In genomic region chr1:31562707-31563360, GRCh38 we compare ENCODE assay signal across 12 cellular contexts. TPM values are rescaled to one million over a fixed set of nuclear protein-coding genes. Genes with fewer than 3 reads are reported as not detected.
DNase-seq lines count a peak whose midpoint lies in the region; ATAC-seq, FAIRE-seq and TF ChIP-seq lines count a peak whose summit lies in the region.
"Had no signal": no experiment of that assay in that cellular context is flagged by ENCODE, and none has a peak within 500 bp of the region (broad histone marks: within the 10 kb centered on the region; RNA-seq: fewer than 3 reads in every experiment).

No MANE protein-coding gene starts in this region.

- no peak overlapping the region for H3K27ac Mint-ChIP-seq in activated T-helper 17 cell treated with anti-CD3 and anti-CD28 coated beads, Interleukin-2, amount 50 U/mL, for 72 hours

- no peak overlapping the region for H3K27ac ChIP-seq in HepG2 (ENCODE audit: extremely low read length, insufficient read depth, low read length)
- no peak overlapping the region for H3K27ac ChIP-seq in right lobe of liver
- H3K27ac ChIP-seq in VCaP = peak overlapping the region; percentile 49

- H3K36me3 Mint-ChIP-seq in activated T-helper 17 cell treated with anti-CD3 and anti-CD28 coated beads, Interleukin-2, amount 50 U/mL, for 72 hours (ENCODE audit: low read depth) = no peaks in the 10 kb centered on the region

- CTCF ChIA-PET in HepG2 (lab: Yijun Ruan, JAX; ENCODE audit: low intra/inter-chr PET ratio, low total read pairs) = interaction anchor here (6.1 kb wide), 1 partner anchor 30 kb away, joined by 106 read pairs; no protein-coding TSS in a partner anchor

- no TSS peak for BruUV-seq in HepG2 (replicated peaks; lab: Mats Ljungman, UMichigan)

- H3K4me2 ChIP-seq in HepG2 (ENCODE audit: low read depth, low read length) = peak overlapping the region; percentile 18

- peaks cover 41% of the 10 kb centered on the region for H3K27me3 Mint-ChIP-seq in activated T-helper 17 cell treated with anti-CD3 and anti-CD28 coated beads, Interleukin-2, amount 50 U/mL, for 72 hours

- TF ChIP-seq CTCF in HepG2 (CRISPR knock-in tag; IDR thresholded peaks at IDR 0.05) (no peak), right lobe of liver (IDR thresholded peaks at IDR 0.05) (no peak), VCaP (conservative IDR thresholded peaks at IDR 0.05) (no peak)

- no peaks in the 10 kb centered on the region for H3K36me3 ChIP-seq in HepG2 (replicated peaks in 1 of 2; ENCODE audit: control insufficient read depth in 1 of 2, insufficient read depth in 2 of 2, low read length in 2 of 2)
- H3K36me3 ChIP-seq in right lobe of liver = no peaks in the 10 kb centered on the region

- in situ Hi-C loops in HepG2 (cut with HindIII; ENCODE audit: extremely low pct_ligation_motif_present, low pct_unique_long_range_greater_than_20kb) = loop anchor here (5.0 kb wide), 1 partner anchor 34 kb away; no protein-coding TSS in a partner anchor

- H3K9me3 ChIP-seq in HepG2 (ENCODE audit: low read length) = no peaks in the 10 kb centered on the region
- no peaks in the 10 kb centered on the region for H3K9me3 ChIP-seq in right lobe of liver

- intact Hi-C loops in HepG2 (cut with micrococcal nuclease; ENCODE audit: unreplicated experiment) = no loop called here
- intact Hi-C loops in right lobe of liver (cut with DNase I) = no loop called here

- no peak overlapping the region for H3K4me3 ChIP-seq in HepG2 (replicated peaks in 1 of 3; ENCODE audit: insufficient read depth in 1 of 3, low read depth in 2 of 3, low read length in 3 of 3)
- H3K4me3 ChIP-seq in right lobe of liver = no peak overlapping the region

- no peak overlapping the region for H3K4me3 Mint-ChIP-seq in activated T-helper 17 cell treated with anti-CD3 and anti-CD28 coated beads, Interleukin-2, amount 50 U/mL, for 72 hours

- TF ChIP-seq EP300 in HepG2 (IDR thresholded peaks at IDR 0.05; ENCODE audit: low read depth in 2 of 2, low read length in 2 of 2) = no peak
- no peak for TF ChIP-seq EP300 in HepG2 (CRISPR knock-in tag; IDR thresholded peaks at IDR 0.05; ENCODE audit: borderline replicate concordance)

- WGBS in HepG2 (ENCODE audit: low lambda C conversion rate) = 0% methylated on average over 3 of the region's 3 CpGs
- WGBS in right lobe of liver (ENCODE audit: insufficient coverage, low coverage, low lambda C conversion rate, missing lambda C conversion rate) = 25% methylated on average over 3 of the region's 3 CpGs

- no peak for DNase-seq in HepG2 (ENCODE audit: low spot score)
- DNase-seq in right lobe of liver = no peak
- peak; percentile 61 for DNase-seq in iris pigment epithelial cell (ENCODE audit: low read depth)
- no peak for DNase-seq in NCI-H128 (lab: John Stamatoyannopoulos, UW; ENCODE audit: unreplicated experiment)
- DNase-seq: NCI-H2107 had no signal

- H3K9ac ChIP-seq in HepG2 (ENCODE audit: insufficient read depth, low read depth, low read length) = no peak overlapping the region

- H3K4me1 Mint-ChIP-seq in activated T-helper 17 cell treated with anti-CD3 and anti-CD28 coated beads, Interleukin-2, amount 50 U/mL, for 72 hours = no peaks in the 10 kb centered on the region

- POLR2A ChIA-PET in HepG2 (lab: Yijun Ruan, JAX) = interaction anchor here (1.4 kb wide), 1 partner anchor 32 kb away, joined by 3 read pairs; no protein-coding TSS in a partner anchor

- TF ChIP-seq POLR2A in HepG2 (IDR thresholded peaks at IDR 0.05; ENCODE audit: insufficient read depth in 1 of 2, low read depth in 2 of 2, low read length in 2 of 2) = no peak
- no peak for TF ChIP-seq POLR2A in right lobe of liver (IDR thresholded peaks at IDR 0.05)

- peaks cover 3% of the 10 kb centered on the region for H3K9me3 Mint-ChIP-seq in activated T-helper 17 cell treated with anti-CD3 and anti-CD28 coated beads, Interleukin-2, amount 50 U/mL, for 72 hours

- H3K4me1 ChIP-seq in HepG2 (ENCODE audit: insufficient read depth, low read length) (peaks cover 39% of the 10 kb centered on the region), right lobe of liver (no peaks in the 10 kb centered on the region)

- H2AFZ ChIP-seq in HepG2 (ENCODE audit: low read length) = no peak overlapping the region

- no peaks in the 10 kb centered on the region for H3K79me2 ChIP-seq in HepG2 (ENCODE audit: insufficient read depth, low read length)

- H3K27me3 ChIP-seq in HepG2 (ENCODE audit: control insufficient read depth in 1 of 2, insufficient read depth in 2 of 2, low read length in 2 of 2) = no peaks in the 10 kb centered on the region
- no peaks in the 10 kb centered on the region for H3K27me3 ChIP-seq in right lobe of liver

- FAIRE-seq in HepG2 (lab: Jason Lieb, UNC) = no peak
- FAIRE-seq: D721Med had no signal

- no peaks in the 10 kb centered on the region for H4K20me1 ChIP-seq in HepG2 (ENCODE audit: insufficient read depth, low read length)

- ATAC-seq in HepG2 = peak; percentile 36; the same call in 2 of the 3 replicates
- ATAC-seq in right lobe of liver = no peak
- ATAC-seq in activated T-helper 17 cell treated with anti-CD3 and anti-CD28 coated beads, Interleukin-2, amount 50 U/mL, for 72 hours (replicated peaks) = no peak
- no peak for ATAC-seq in HG02763 (IDR thresholded peaks at IDR 0.05; ENCODE audit: unreplicated experiment)
- ATAC-seq in GM18867 (IDR thresholded peaks at IDR 0.05; ENCODE audit: unreplicated experiment) = no peak

- TF ChIP-seq RAD21 in HepG2 (CRISPR knock-in tag; IDR thresholded peaks at IDR 0.05) = no peak

TF ChIP-seq in HepG2, 621 proteins besides CTCF, POLR2A, EP300 and RAD21 (continues in another document):
- no peak for TF ChIP-seq ZNF547 (CRISPR knock-in tag; IDR thresholded peaks at IDR 0.05)
- no peak for TF ChIP-seq ZNF691 (CRISPR knock-in tag; IDR thresholded peaks at IDR 0.05; ENCODE audit: borderline replicate concordance, low read depth)
- no peak for TF ChIP-seq JUN (CRISPR knock-in tag; IDR thresholded peaks at IDR 0.05)

RNA-seq across cellular contexts. Expression of gene TINAGL1, which starts 13.5 kb away (rescaled TPM):
- total RNA-seq in HepG2 (2016; rRNA removed; fragmentation: Illumina TruSeq; extraction: Trizol) (10.5 and 24.7 TPM in 2 replicates), right lobe of liver (10 to 100 TPM; 10.1 to 40.4 (median 30.2) TPM)
- 13.7 and 15.2 TPM in 2 replicates for total RNA-seq in HepG2 (2016; cell fraction: cytosol; rRNA removed; fragmentation: Illumina TruSeq; extraction: Trizol; ENCODE audit: low read depth)
- 9.6 and 28.4 TPM in 2 replicates for total RNA-seq in HepG2 (2016; cell fraction: insoluble cytoplasmic fraction; rRNA removed; fragmentation: Illumina TruSeq; extraction: Trizol)
- 21.8 and 22.0 TPM in 2 replicates for total RNA-seq in HepG2 (2016; cell fraction: membrane; rRNA removed; fragmentation: Illumina TruSeq; extraction: Trizol)
- total RNA-seq in HepG2 (2016; cell fraction: nucleus; rRNA removed; fragmentation: Illumina TruSeq; extraction: Trizol) = 24.5 and 28.2 TPM in 2 replicates
- 76.8 and 139 TPM in 2 replicates for polyA plus RNA-seq in HepG2 (2011; rRNA removed)
- polyA plus RNA-seq in HepG2 (2011; cell fraction: cytosol; rRNA removed) = 62.4 and 79.7 TPM in 2 replicates
- polyA plus RNA-seq in HepG2 (2011; cell fraction: nucleus; rRNA removed) = 185 and 206 TPM in 2 replicates
- polyA plus RNA-seq in HepG2 (2012) = 42.8 and 47.0 TPM in 2 replicates
- 5.5 and 6.8 TPM in 2 replicates for polyA plus RNA-seq in HepG2 (2016; cell fraction: cytosol; fragmentation: Illumina TruSeq; extraction: Trizol; ENCODE audit: low read depth)
- 8.8 and 11.1 TPM in 2 replicates for polyA plus RNA-seq in HepG2 (2016; cell fraction: insoluble cytoplasmic fraction; fragmentation: Illumina TruSeq; extraction: Trizol; ENCODE audit: low read depth)
- 10.6 and 11.6 TPM in 2 replicates for polyA plus RNA-seq in HepG2 (2016; cell fraction: membrane; fragmentation: Illumina TruSeq; extraction: Trizol; ENCODE audit: low read depth)
- polyA plus RNA-seq in HepG2 (2016; cell fraction: nucleus; fragmentation: Illumina TruSeq; extraction: Trizol; ENCODE audit: insufficient read depth, low read depth) = 48.2 and 51.2 TPM in 2 replicates
- 13.3 and 101 TPM in 2 replicates for polyA minus RNA-seq in HepG2 (2011; rRNA and poly(A)+ RNA removed; ENCODE audit: low replicate concordance)
- 27.7 and 32.7 TPM in 2 replicates for polyA minus RNA-seq in HepG2 (2011; cell fraction: cytosol; rRNA and poly(A)+ RNA removed)
- polyA minus RNA-seq in HepG2 (2011; cell fraction: nucleus; rRNA and poly(A)+ RNA removed) = 24.6 and 37.8 TPM in 2 replicates
- total RNA-seq in activated T-helper 17 cell treated with anti-CD3 and anti-CD28 coated beads, Interleukin-2, amount 50 U/mL, for 72 hours = not detected
- total RNA-seq: A673 had no signal

RNA-seq across cellular contexts. Expression of gene HCRTR1, which starts 54.7 kb away (rescaled TPM):
- not detected in 2 replicates for total RNA-seq in HepG2 (2016; rRNA removed; fragmentation: Illumina TruSeq; extraction: Trizol)
- total RNA-seq in HepG2 (2016; cell fraction: cytosol; rRNA removed; fragmentation: Illumina TruSeq; extraction: Trizol; ENCODE audit: low read depth) = not detected in 2 replicates
- not detected in 2 replicates for total RNA-seq in HepG2 (2016; cell fraction: insoluble cytoplasmic fraction; rRNA removed; fragmentation: Illumina TruSeq; extraction: Trizol)
- total RNA-seq in HepG2 (2016; cell fraction: membrane; rRNA removed; fragmentation: Illumina TruSeq; extraction: Trizol) = not detected in 2 replicates
- not detected in 2 replicates for total RNA-seq in HepG2 (2016; cell fraction: nucleus; rRNA removed; fragmentation: Illumina TruSeq; extraction: Trizol)
- 0.05 TPM in 1 of 2 replicates, not detected in the other for polyA plus RNA-seq in HepG2 (2011; rRNA removed)
- 0.03 TPM in 1 of 2 replicates, not detected in the other for polyA plus RNA-seq in HepG2 (2011; cell fraction: cytosol; rRNA removed)
- 0.13 and 0.23 TPM in 2 replicates for polyA plus RNA-seq in HepG2 (2011; cell fraction: nucleus; rRNA removed)
- polyA plus RNA-seq in HepG2 (2012) = 0.07 TPM in 1 of 2 replicates, not detected in the other
- not detected in 2 replicates for polyA plus RNA-seq in HepG2 (2016; cell fraction: cytosol; fragmentation: Illumina TruSeq; extraction: Trizol; ENCODE audit: low read depth)
- not detected in 2 replicates for polyA plus RNA-seq in HepG2 (2016; cell fraction: insoluble cytoplasmic fraction; fragmentation: Illumina TruSeq; extraction: Trizol; ENCODE audit: low read depth)
- not detected in 2 replicates for polyA plus RNA-seq in HepG2 (2016; cell fraction: membrane; fragmentation: Illumina TruSeq; extraction: Trizol; ENCODE audit: low read depth)
- not detected in 2 replicates for polyA plus RNA-seq in HepG2 (2016; cell fraction: nucleus; fragmentation: Illumina TruSeq; extraction: Trizol; ENCODE audit: insufficient read depth, low read depth)
- not detected in 2 replicates for polyA minus RNA-seq in HepG2 (2011; rRNA and poly(A)+ RNA removed; ENCODE audit: low replicate concordance)
- polyA minus RNA-seq in HepG2 (2011; cell fraction: cytosol; rRNA and poly(A)+ RNA removed) = not detected in 2 replicates
- polyA minus RNA-seq in HepG2 (2011; cell fraction: nucleus; rRNA and poly(A)+ RNA removed) = not detected in 2 replicates
- total RNA-seq in right lobe of liver = not detected
- total RNA-seq in activated T-helper 17 cell treated with anti-CD3 and anti-CD28 coated beads, Interleukin-2, amount 50 U/mL, for 72 hours = not detected
- total RNA-seq: A673, liver had no signal

Comparison
In these comparisons a context has a peak if more than half of its experiments do, and no peak if none do; other contexts are left out.
1. RNA of gene TINAGL1, which starts 13.5 kb away (total RNA-seq): 10.1 to 40.4 TPM in right lobe of liver and 9.6 to 28.4 TPM in HepG2; not detected in activated T-helper 17 cell treated with anti-CD3 and anti-CD28 coated beads, Interleukin-2, amount 50 U/mL, for 72 hours; every median in the first group is over 4 times any median in the second.